ENCODE assay signal across 22 cellular contexts in genomic region chr14:74936151-74936550, GRCh38.
"Had no signal": no experiment of that assay in that cellular context is flagged by ENCODE, and none has a peak within 500 bp of the region (broad histone marks: within the 10 kb centered on the region; RNA-seq: fewer than 3 reads in every experiment).

No MANE protein-coding gene starts in this region.

- DNase-seq: MV-4-11, NCI-H1048, NCI-H1105, NCI-H1417, NCI-H1436 treated with DMSO at 0.1 percent for 48 hours, NCI-H1694, NCI-H2029, NCI-H2081 treated with DMSO at 0.1 percent for 48 hours, NCI-H2171, NCI-H226, NCI-H446, NCI-H510A, NCI-H524 treated with DMSO at 0.1 percent for 48 hours, NCI-H69, NCI-H774, SHP77 had no signal

- ATAC-seq: K562, SK-N-SH treated with all-trans-retinoic acid at 6 μM for 48 hours had no signal

- H3K4me3 ChIP-seq: K562 had no signal

- H3K9ac ChIP-seq: KMS-11 had no signal

- H3K4me2 ChIP-seq: KMS-11 had no signal

- H3K4me3 Mint-ChIP-seq: IgD-negative memory B cell had no signal

- H3K9me3 Mint-ChIP-seq: IgD-negative memory B cell had no signal

- H3K27ac ChIP-seq: HL-60, KMS-11, RWPE1 had no signal
